Comparison of ENCODE assay signal across 8 cellular contexts in genomic region chr17:14068542-14069250, GRCh38. TPM values are rescaled to one million over a fixed set of nuclear protein-coding genes. Genes with fewer than 3 reads are reported as not detected.
A peak's percentile ranks its signal among the peaks of the same experiment; 100 is the strongest.
DNase-seq lines count a peak whose midpoint lies in the region; ATAC-seq, FAIRE-seq and TF ChIP-seq lines count a peak whose summit lies in the region.

No MANE protein-coding gene starts in this region.

- no peak overlapping the region for H3K27ac ChIP-seq in kidney (ENCODE audit: low read depth in 2 of 2, low read length in 2 of 2)
- H3K27ac ChIP-seq in thymus (ENCODE audit: low read depth) = no peak overlapping the region

- peaks cover 24% of the 10 kb centered on the region for H3K36me3 Mint-ChIP-seq in activated CD4-positive, alpha-beta memory T cell treated with anti-CD3 and anti-CD28 coated beads for 36 hours

- H3K27ac Mint-ChIP-seq in activated CD4-positive, alpha-beta memory T cell treated with anti-CD3 and anti-CD28 coated beads for 36 hours = peak overlapping the region; percentile 89

- POLR2A ChIA-PET in activated CD4-positive, alpha-beta memory T cell treated with anti-CD3 and anti-CD28 coated beads for 36 hours (lab: Charles Lee) = interaction anchor here (5.3 kb wide), 1 partner anchor 233 kb away, joined by 37 read pairs; the partner anchor contains the start of gene HS3ST3B1

- no peaks in the 10 kb centered on the region for H3K27me3 ChIP-seq in thymus (ENCODE audit: control insufficient read depth, insufficient read depth)

- peak overlapping the region in 1 of 2 donors; percentile 94 for H3K9ac ChIP-seq in kidney (ENCODE audit: low read length in 2 of 2)

- peak overlapping the region; percentile 99 for H3K4me3 ChIP-seq in kidney (ENCODE audit: low read length in 2 of 2)
- peak overlapping the region; percentile 60 for H3K4me3 ChIP-seq in thymus (ENCODE audit: low read length)

- H3K4me3 Mint-ChIP-seq in activated CD4-positive, alpha-beta memory T cell treated with anti-CD3 and anti-CD28 coated beads for 36 hours = peak overlapping the region; percentile 98

- CTCF ChIA-PET in activated CD4-positive, alpha-beta memory T cell treated with anti-CD3 and anti-CD28 coated beads for 36 hours (lab: Charles Lee) = interaction anchor here (0.7 to 2.4 kb wide), 3 partner anchors 229 to 235 kb away, joined by 3 to 9 read pairs (median 3); partner anchors contain the start of gene HS3ST3B1

- no peak for TF ChIP-seq CTCF in kidney (IDR thresholded peaks at IDR 0.05; ENCODE audit: borderline replicate concordance, extremely low read depth, insufficient read depth)

- H3K36me3 ChIP-seq in kidney (ENCODE audit: control insufficient read depth in 1 of 2, insufficient read depth in 2 of 2, low read length in 2 of 2) = no peaks in the 10 kb centered on the region
- no peaks in the 10 kb centered on the region for H3K36me3 ChIP-seq in thymus (ENCODE audit: control insufficient read depth, insufficient read depth)

- peaks cover 58% of the 10 kb centered on the region for H3K4me1 Mint-ChIP-seq in activated CD4-positive, alpha-beta memory T cell treated with anti-CD3 and anti-CD28 coated beads for 36 hours (ENCODE audit: low read depth)

- DNase-seq in activated CD4-positive, alpha-beta memory T cell treated with anti-CD3 and anti-CD28 coated beads for 36 hours = no peak
- DNase-seq in kidney = no peak
- no peak for DNase-seq in DMS79 treated with DMSO at 0.1 percent for 48 hours (lab: John Stamatoyannopoulos, UW)
- no peak for DNase-seq in dedifferentiated amniotic fluid mesenchymal stem cell (ENCODE audit: extremely low spot score)
- DNase-seq in NCI-H1105 treated with DMSO at 0.1 percent for 48 hours (lab: John Stamatoyannopoulos, UW) = no peak

- H3K27me3 Mint-ChIP-seq in activated CD4-positive, alpha-beta memory T cell treated with anti-CD3 and anti-CD28 coated beads for 36 hours = no peaks in the 10 kb centered on the region

- peak; percentile 12 for ATAC-seq in GM19023 (IDR thresholded peaks at IDR 0.05; ENCODE audit: unreplicated experiment)
- peak; percentile 21 for ATAC-seq in HG02943 (IDR thresholded peaks at IDR 0.05; ENCODE audit: low read depth, unreplicated experiment)

- intact Hi-C loops in activated CD4-positive, alpha-beta memory T cell treated with anti-CD3 and anti-CD28 coated beads for 36 hours (cut with micrococcal nuclease) = loop anchor here (1.0 to 10.0 kb wide), 5 partner anchors 51 to 474 kb away; no protein-coding TSS in a partner anchor
- intact Hi-C loops in kidney (cut with DNase I) = no loop called here

- WGBS in thymus = 25% methylated on average over 25 of the region's 25 CpGs

- H3K9me3 ChIP-seq in kidney (ENCODE audit: control insufficient read depth in 1 of 2, low read length in 2 of 2) (no peaks in the 10 kb centered on the region), thymus (ENCODE audit: control insufficient read depth) (no peaks in the 10 kb centered on the region)

- H3K4me1 ChIP-seq in kidney (ENCODE audit: control insufficient read depth in 1 of 2, insufficient read depth in 1 of 2, low read depth in 1 of 2, low read length in 2 of 2) (peaks cover 7 to 11% of the 10 kb centered on the region in 2 donors), thymus (ENCODE audit: control insufficient read depth, insufficient read depth, low read length) (peaks cover 16% of the 10 kb centered on the region)

- no peak for FAIRE-seq in kidney (lab: Jason Lieb, UNC)

- peaks cover 2% of the 10 kb centered on the region for H3K9me3 Mint-ChIP-seq in activated CD4-positive, alpha-beta memory T cell treated with anti-CD3 and anti-CD28 coated beads for 36 hours

RNA-seq across cellular contexts. Expression of gene COX10, which starts 0.6 kb away (rescaled TPM):
- total RNA-seq in activated CD4-positive, alpha-beta memory T cell treated with anti-CD3 and anti-CD28 coated beads for 36 hours = 10 to 100 TPM; 22.9 to 23.6 TPM
- total RNA-seq in kidney = 18.0 TPM
- polyA plus RNA-seq in kidney (ENCODE audit: insufficient read depth, low read depth, low replicate concordance) = 14.2 TPM
- polyA plus RNA-seq in thymus = 6.2 TPM
